In the genomic region with DNA sequence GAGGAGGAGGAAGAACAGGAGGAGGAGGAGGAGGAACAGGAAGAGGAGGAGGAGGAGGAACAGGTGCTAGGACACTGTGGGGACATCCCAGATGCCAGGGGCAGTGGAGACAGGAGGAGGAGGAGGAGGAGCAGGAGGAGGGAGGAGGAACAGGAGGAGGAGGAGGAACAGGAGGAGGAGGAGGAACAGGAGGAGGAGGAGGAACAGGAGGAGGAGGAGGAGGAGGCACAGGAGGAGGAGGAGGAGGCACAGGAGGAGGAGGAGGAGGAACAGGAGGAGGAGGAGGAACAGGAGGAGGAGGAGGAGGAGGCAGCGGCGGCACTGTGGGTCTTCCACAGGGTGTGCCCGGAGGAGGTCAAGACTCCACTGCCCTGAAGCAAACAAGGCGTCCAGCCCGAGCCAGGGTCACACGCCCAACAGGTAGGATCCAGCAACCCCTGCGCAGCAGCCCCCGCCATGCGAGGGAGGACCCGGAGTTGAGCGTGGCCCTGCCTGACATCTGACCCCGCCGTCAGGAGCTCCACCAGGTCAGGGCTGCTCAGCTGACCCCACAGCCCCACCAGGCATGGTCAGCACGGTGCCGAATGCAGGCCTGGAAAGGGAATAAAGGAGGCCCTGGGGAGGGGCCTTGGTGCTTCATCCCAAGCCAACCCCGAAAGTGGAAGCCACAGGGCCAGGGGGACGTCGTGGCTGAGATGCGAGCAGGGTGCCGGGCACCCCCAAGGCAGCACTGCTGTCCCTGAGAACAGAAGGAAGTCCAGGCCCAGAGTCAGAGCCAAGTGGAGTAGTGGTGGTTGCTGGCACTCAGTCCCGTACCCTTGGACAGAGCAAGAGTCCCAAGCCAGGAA, we compare ENCODE assay signal across 1 cellular context.
TF ChIP-seq lines count a peak whose summit lies in the region.

No MANE protein-coding gene starts in this region.

TF ChIP-seq in K562, 482 proteins besides CTCF, POLR2A, EP300 and RAD21 (continued from another document and continues in another):
- TF ChIP-seq BCOR (IDR thresholded peaks at IDR 0.05) (no peak), KDM4B (IDR thresholded peaks at IDR 0.05; ENCODE audit: borderline replicate concordance in 2 of 2, low read depth in 1 of 2) (no peak), HDAC1 (IDR thresholded peaks at IDR 0.05) (peak in 1 of 2 experiments; percentile 54; a peak in 2 of 4 replicates), BRF1 (IDR thresholded peaks at IDR 0.05; ENCODE audit: borderline replicate concordance, extremely low read depth, insufficient read length) (no peak), U2AF2 (optimal IDR thresholded peaks at IDR 0.05; ENCODE audit: low read depth, low read length) (no peak), ZNF696 (CRISPR knock-in tag; conservative IDR thresholded peaks at IDR 0.05) (no peak), ESRRA (IDR thresholded peaks at IDR 0.05; ENCODE audit: borderline replicate concordance, low read depth) (0 out of 2 replicates have a peak, but pooled peaks have one; percentile 30), NR2C2 (CRISPR knock-in tag; IDR thresholded peaks at IDR 0.05) (no peak), NR2C2 (tag; IDR thresholded peaks at IDR 0.05) (peak; percentile 13; the same call in 1 of the 2 replicates), HDGF (IDR thresholded peaks at IDR 0.05) (0 out of 2 replicates have a peak, but pooled peaks have one; percentile 22), RFX1 (IDR thresholded peaks at IDR 0.05) (no peak), SNIP1 (IDR thresholded peaks at IDR 0.05; ENCODE audit: low read depth) (no peak), CBFB (CRISPR knock-in tag; IDR thresholded peaks at IDR 0.05) (no peak), EGR1 (conservative IDR thresholded peaks at IDR 0.05) (peak; percentile 52), ZSCAN32 (CRISPR knock-in tag; IDR thresholded peaks at IDR 0.05) (no peak), DACH1 (IDR thresholded peaks at IDR 0.05; ENCODE audit: partially characterized antibody) (peak; percentile 17), RBM22 (IDR thresholded peaks at IDR 0.05; ENCODE audit: low read depth, low read length, poor library complexity, severe bottlenecking) (no peak), HMG20A (CRISPR knock-in tag; conservative IDR thresholded peaks at IDR 0.05) (no peak), ZNF431 (CRISPR knock-in tag; IDR thresholded peaks at IDR 0.05) (no peak), ZNF347 (CRISPR knock-in tag; IDR thresholded peaks at IDR 0.05; ENCODE audit: low read depth) (no peak), POLR2G (IDR thresholded peaks at IDR 0.05; ENCODE audit: low read depth, low read length) (peak; percentile 47; the same call in 1 of the 2 replicates), MYNN (IDR thresholded peaks at IDR 0.05) (no peak), MYNN (CRISPR knock-in tag; IDR thresholded peaks at IDR 0.05) (no peak), ZC3H11A (IDR thresholded peaks at IDR 0.05; ENCODE audit: low read depth, low read length) (no peak)
- TF ChIP-seq, protein P1, sequence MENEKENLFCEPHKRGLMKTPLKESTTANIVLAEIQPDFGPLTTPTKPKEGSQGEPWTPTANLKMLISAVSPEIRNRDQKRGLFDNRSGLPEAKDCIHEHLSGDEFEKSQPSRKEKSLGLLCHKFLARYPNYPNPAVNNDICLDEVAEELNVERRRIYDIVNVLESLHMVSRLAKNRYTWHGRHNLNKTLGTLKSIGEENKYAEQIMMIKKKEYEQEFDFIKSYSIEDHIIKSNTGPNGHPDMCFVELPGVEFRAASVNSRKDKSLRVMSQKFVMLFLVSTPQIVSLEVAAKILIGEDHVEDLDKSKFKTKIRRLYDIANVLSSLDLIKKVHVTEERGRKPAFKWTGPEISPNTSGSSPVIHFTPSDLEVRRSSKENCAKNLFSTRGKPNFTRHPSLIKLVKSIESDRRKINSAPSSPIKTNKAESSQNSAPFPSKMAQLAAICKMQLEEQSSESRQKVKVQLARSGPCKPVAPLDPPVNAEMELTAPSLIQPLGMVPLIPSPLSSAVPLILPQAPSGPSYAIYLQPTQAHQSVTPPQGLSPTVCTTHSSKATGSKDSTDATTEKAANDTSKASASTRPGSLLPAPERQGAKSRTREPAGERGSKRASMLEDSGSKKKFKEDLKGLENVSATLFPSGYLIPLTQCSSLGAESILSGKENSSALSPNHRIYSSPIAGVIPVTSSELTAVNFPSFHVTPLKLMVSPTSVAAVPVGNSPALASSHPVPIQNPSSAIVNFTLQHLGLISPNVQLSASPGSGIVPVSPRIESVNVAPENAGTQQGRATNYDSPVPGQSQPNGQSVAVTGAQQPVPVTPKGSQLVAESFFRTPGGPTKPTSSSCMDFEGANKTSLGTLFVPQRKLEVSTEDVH (IDR thresholded peaks at IDR 0.05; ENCODE audit: low read depth, partially characterized antibody): no peak
- TF ChIP-seq, protein P2, sequence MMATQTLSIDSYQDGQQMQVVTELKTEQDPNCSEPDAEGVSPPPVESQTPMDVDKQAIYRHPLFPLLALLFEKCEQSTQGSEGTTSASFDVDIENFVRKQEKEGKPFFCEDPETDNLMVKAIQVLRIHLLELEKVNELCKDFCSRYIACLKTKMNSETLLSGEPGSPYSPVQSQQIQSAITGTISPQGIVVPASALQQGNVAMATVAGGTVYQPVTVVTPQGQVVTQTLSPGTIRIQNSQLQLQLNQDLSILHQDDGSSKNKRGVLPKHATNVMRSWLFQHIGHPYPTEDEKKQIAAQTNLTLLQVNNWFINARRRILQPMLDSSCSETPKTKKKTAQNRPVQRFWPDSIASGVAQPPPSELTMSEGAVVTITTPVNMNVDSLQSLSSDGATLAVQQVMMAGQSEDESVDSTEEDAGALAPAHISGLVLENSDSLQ (IDR thresholded peaks at IDR 0.05): peak; percentile 40; the same call in 1 of the 2 replicates
- TF ChIP-seq, protein P3, sequence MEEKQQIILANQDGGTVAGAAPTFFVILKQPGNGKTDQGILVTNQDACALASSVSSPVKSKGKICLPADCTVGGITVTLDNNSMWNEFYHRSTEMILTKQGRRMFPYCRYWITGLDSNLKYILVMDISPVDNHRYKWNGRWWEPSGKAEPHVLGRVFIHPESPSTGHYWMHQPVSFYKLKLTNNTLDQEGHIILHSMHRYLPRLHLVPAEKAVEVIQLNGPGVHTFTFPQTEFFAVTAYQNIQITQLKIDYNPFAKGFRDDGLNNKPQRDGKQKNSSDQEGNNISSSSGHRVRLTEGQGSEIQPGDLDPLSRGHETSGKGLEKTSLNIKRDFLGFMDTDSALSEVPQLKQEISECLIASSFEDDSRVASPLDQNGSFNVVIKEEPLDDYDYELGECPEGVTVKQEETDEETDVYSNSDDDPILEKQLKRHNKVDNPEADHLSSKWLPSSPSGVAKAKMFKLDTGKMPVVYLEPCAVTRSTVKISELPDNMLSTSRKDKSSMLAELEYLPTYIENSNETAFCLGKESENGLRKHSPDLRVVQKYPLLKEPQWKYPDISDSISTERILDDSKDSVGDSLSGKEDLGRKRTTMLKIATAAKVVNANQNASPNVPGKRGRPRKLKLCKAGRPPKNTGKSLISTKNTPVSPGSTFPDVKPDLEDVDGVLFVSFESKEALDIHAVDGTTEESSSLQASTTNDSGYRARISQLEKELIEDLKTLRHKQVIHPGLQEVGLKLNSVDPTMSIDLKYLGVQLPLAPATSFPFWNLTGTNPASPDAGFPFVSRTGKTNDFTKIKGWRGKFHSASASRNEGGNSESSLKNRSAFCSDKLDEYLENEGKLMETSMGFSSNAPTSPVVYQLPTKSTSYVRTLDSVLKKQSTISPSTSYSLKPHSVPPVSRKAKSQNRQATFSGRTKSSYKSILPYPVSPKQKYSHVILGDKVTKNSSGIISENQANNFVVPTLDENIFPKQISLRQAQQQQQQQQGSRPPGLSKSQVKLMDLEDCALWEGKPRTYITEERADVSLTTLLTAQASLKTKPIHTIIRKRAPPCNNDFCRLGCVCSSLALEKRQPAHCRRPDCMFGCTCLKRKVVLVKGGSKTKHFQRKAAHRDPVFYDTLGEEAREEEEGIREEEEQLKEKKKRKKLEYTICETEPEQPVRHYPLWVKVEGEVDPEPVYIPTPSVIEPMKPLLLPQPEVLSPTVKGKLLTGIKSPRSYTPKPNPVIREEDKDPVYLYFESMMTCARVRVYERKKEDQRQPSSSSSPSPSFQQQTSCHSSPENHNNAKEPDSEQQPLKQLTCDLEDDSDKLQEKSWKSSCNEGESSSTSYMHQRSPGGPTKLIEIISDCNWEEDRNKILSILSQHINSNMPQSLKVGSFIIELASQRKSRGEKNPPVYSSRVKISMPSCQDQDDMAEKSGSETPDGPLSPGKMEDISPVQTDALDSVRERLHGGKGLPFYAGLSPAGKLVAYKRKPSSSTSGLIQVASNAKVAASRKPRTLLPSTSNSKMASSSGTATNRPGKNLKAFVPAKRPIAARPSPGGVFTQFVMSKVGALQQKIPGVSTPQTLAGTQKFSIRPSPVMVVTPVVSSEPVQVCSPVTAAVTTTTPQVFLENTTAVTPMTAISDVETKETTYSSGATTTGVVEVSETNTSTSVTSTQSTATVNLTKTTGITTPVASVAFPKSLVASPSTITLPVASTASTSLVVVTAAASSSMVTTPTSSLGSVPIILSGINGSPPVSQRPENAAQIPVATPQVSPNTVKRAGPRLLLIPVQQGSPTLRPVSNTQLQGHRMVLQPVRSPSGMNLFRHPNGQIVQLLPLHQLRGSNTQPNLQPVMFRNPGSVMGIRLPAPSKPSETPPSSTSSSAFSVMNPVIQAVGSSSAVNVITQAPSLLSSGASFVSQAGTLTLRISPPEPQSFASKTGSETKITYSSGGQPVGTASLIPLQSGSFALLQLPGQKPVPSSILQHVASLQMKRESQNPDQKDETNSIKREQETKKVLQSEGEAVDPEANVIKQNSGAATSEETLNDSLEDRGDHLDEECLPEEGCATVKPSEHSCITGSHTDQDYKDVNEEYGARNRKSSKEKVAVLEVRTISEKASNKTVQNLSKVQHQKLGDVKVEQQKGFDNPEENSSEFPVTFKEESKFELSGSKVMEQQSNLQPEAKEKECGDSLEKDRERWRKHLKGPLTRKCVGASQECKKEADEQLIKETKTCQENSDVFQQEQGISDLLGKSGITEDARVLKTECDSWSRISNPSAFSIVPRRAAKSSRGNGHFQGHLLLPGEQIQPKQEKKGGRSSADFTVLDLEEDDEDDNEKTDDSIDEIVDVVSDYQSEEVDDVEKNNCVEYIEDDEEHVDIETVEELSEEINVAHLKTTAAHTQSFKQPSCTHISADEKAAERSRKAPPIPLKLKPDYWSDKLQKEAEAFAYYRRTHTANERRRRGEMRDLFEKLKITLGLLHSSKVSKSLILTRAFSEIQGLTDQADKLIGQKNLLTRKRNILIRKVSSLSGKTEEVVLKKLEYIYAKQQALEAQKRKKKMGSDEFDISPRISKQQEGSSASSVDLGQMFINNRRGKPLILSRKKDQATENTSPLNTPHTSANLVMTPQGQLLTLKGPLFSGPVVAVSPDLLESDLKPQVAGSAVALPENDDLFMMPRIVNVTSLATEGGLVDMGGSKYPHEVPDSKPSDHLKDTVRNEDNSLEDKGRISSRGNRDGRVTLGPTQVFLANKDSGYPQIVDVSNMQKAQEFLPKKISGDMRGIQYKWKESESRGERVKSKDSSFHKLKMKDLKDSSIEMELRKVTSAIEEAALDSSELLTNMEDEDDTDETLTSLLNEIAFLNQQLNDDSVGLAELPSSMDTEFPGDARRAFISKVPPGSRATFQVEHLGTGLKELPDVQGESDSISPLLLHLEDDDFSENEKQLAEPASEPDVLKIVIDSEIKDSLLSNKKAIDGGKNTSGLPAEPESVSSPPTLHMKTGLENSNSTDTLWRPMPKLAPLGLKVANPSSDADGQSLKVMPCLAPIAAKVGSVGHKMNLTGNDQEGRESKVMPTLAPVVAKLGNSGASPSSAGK (IDR thresholded peaks at IDR 0.05): no peak
- TF ChIP-seq, protein P4, sequence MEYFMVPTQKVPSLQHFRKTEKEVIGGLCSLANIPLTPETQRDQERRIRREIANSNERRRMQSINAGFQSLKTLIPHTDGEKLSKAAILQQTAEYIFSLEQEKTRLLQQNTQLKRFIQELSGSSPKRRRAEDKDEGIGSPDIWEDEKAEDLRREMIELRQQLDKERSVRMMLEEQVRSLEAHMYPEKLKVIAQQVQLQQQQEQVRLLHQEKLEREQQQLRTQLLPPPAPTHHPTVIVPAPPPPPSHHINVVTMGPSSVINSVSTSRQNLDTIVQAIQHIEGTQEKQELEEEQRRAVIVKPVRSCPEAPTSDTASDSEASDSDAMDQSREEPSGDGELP (CRISPR knock-in tag; IDR thresholded peaks at IDR 0.05; ENCODE audit: borderline replicate concordance): peak; percentile 80
- TF ChIP-seq, protein P5, sequence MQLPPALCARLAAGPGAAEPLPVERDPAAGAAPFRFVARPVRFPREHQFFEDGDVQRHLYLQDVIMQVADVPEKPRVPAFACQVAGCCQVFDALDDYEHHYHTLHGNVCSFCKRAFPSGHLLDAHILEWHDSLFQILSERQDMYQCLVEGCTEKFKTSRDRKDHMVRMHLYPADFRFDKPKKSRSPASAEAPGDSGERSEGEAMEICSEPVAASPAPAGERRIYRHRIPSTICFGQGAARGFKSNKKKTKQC (CRISPR knock-in tag; IDR thresholded peaks at IDR 0.05): no peak
- TF ChIP-seq, protein P6, sequence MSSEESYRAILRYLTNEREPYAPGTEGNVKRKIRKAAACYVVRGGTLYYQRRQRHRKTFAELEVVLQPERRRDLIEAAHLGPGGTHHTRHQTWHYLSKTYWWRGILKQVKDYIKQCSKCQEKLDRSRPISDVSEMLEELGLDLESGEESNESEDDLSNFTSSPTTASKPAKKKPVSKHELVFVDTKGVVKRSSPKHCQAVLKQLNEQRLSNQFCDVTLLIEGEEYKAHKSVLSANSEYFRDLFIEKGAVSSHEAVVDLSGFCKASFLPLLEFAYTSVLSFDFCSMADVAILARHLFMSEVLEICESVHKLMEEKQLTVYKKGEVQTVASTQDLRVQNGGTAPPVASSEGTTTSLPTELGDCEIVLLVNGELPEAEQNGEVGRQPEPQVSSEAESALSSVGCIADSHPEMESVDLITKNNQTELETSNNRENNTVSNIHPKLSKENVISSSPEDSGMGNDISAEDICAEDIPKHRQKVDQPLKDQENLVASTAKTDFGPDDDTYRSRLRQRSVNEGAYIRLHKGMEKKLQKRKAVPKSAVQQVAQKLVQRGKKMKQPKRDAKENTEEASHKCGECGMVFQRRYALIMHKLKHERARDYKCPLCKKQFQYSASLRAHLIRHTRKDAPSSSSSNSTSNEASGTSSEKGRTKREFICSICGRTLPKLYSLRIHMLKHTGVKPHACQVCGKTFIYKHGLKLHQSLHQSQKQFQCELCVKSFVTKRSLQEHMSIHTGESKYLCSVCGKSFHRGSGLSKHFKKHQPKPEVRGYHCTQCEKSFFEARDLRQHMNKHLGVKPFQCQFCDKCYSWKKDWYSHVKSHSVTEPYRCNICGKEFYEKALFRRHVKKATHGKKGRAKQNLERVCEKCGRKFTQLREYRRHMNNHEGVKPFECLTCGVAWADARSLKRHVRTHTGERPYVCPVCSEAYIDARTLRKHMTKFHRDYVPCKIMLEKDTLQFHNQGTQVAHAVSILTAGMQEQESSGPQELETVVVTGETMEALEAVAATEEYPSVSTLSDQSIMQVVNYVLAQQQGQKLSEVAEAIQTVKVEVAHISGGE (CRISPR knock-in tag; IDR thresholded peaks at IDR 0.05): no peak
- TF ChIP-seq, protein P7, sequence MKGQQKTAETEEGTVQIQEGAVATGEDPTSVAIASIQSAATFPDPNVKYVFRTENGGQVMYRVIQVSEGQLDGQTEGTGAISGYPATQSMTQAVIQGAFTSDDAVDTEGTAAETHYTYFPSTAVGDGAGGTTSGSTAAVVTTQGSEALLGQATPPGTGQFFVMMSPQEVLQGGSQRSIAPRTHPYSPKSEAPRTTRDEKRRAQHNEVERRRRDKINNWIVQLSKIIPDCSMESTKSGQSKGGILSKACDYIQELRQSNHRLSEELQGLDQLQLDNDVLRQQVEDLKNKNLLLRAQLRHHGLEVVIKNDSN (CRISPR knock-in tag; IDR thresholded peaks at IDR 0.05): peak; percentile 55
- TF ChIP-seq, protein P8, sequence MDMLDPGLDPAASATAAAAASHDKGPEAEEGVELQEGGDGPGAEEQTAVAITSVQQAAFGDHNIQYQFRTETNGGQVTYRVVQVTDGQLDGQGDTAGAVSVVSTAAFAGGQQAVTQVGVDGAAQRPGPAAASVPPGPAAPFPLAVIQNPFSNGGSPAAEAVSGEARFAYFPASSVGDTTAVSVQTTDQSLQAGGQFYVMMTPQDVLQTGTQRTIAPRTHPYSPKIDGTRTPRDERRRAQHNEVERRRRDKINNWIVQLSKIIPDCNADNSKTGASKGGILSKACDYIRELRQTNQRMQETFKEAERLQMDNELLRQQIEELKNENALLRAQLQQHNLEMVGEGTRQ (CRISPR knock-in tag; IDR thresholded peaks at IDR 0.05): no peak
